In genomic region chr6:38493929-38494547, GRCh38 we compare ENCODE assay signal across 1 cellular context.
A peak's percentile ranks its signal among the peaks of the same experiment; 100 is the strongest.
TF ChIP-seq lines count a peak whose summit lies in the region.

No MANE protein-coding gene starts in this region.

TF ChIP-seq in HepG2, 621 proteins besides CTCF, POLR2A, EP300 and RAD21 (continued from another document):
- TF ChIP-seq THRA (CRISPR knock-in tag; IDR thresholded peaks at IDR 0.05; ENCODE audit: borderline replicate concordance) (0 out of 2 replicates have a peak, but pooled peaks have one; percentile 20), KLF11 (CRISPR knock-in tag; IDR thresholded peaks at IDR 0.05) (0 out of 2 replicates have a peak, but pooled peaks have one; percentile 34), SP140L (CRISPR knock-in tag; IDR thresholded peaks at IDR 0.05; ENCODE audit: borderline replicate concordance) (0 out of 2 replicates have a peak, but pooled peaks have one; percentile 7), ZSCAN9 (CRISPR knock-in tag; IDR thresholded peaks at IDR 0.05; ENCODE audit: borderline replicate concordance) (0 out of 2 replicates have a peak, but pooled peaks have one; percentile 23)
